1 cellular context compared by ENCODE assay signal in the genomic region with DNA sequence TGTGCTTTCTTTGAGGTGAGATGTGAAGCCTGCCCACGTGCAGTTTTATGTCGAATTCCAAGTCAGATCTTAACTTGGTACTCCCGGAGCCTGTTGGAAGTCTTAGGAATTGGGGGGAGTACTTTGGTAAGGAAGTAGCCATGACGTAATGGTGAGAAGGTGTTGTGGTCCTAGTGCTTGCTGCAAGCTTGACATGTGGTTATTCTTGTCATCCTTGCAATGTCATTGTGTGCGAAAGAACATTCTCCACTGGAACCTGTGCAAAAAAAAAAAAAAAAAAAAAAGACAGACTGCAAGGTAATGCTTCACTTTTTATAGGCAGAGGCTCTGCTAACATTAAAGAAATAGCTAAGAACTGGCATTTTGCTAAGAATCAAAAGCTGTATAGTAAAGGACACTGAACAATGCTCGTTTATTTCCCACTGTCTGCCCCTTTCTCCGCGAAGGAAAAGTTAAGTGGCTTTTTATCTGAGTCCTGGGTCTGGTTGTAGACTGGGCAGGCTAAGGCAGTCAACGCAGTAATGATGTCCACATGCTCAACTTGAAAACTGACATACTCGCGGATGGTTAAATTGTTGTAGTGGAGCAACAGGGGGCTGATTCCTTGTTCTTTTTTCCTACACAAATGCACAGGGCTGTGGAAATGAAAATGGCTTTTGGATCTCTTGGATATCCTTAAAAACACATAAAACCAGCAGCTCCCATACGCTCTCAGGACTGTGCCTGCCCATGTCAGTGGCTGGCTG.
A peak's percentile ranks its signal among the peaks of the same experiment; 100 is the strongest.
TF ChIP-seq lines count a peak whose summit lies in the region.

No MANE protein-coding gene starts in this region.

TF ChIP-seq in HEK293, 187 proteins besides CTCF, POLR2A, EP300 and RAD21 (continued from another document):
- TF ChIP-seq ELK4 (IDR thresholded peaks at IDR 0.05; ENCODE audit: borderline replicate concordance, low read depth, low read length) (no peak), ZSCAN16 (tag by site-specific recombination; IDR thresholded peaks at IDR 0.05) (peak; percentile 92; the same call in 1 of the 2 replicates)
- TF ChIP-seq, protein P1, sequence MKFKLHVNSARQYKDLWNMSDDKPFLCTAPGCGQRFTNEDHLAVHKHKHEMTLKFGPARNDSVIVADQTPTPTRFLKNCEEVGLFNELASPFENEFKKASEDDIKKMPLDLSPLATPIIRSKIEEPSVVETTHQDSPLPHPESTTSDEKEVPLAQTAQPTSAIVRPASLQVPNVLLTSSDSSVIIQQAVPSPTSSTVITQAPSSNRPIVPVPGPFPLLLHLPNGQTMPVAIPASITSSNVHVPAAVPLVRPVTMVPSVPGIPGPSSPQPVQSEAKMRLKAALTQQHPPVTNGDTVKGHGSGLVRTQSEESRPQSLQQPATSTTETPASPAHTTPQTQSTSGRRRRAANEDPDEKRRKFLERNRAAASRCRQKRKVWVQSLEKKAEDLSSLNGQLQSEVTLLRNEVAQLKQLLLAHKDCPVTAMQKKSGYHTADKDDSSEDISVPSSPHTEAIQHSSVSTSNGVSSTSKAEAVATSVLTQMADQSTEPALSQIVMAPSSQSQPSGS (tag by site-specific recombination; IDR thresholded peaks at IDR 0.05; ENCODE audit: low read depth) = peak; percentile 76
